11 cellular contexts compared by ENCODE assay signal in the genomic region with DNA sequence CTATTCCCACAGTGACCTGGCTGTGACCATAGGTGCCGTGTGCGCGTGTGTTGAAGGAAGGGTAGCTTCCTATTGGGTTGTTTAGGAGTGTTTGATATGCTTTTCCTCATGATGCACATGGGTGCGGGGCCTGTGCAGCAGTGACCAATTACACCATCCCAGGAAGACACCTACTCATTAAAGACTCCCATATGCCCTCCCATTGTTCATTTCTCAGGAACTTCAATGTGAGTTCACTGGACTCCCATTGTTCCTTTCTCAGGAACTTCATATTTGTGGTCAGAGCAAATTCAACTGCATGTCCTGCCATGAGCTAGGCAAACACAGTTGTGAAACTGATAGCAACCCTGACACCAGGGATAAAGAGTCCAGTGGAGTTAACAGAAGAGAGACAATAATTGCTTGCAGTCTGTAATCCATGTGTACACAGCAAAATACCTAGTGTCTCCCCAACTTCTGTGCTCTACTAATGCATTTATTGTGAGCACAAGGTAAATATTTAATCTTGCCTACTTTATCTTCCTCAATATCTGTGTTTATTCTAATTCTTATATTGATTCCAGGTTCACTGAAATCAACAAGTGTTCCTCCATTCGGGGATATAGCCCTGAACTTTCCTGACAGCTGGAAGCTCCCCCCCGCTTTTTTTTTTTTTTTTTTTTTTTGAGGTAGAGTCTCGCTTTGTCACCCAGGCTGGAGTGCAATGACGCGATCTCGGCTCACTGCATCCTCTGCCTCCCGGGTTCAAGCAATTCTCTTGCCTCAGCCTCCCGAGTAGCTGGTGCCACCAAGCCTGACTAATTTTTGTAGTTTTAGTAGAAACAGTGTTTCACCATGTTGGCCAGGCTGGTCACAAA. TPM values are rescaled to one million over a fixed set of nuclear protein-coding genes. Genes with fewer than 3 reads are reported as not detected.
DNase-seq lines count a peak whose midpoint lies in the region; ATAC-seq and TF ChIP-seq lines count a peak whose summit lies in the region.
"Had no signal": no experiment of that assay in that cellular context is flagged by ENCODE, and none has a peak within 500 bp of the region (broad histone marks: within the 10 kb centered on the region; RNA-seq: fewer than 3 reads in every experiment).

No MANE protein-coding gene starts in this region.

- no peaks in the 10 kb centered on the region for H4K20me1 ChIP-seq in GM23338 (replicated peaks; ENCODE audit: insufficient read depth)

- no peaks in the 10 kb centered on the region for H3K27me3 Mint-ChIP-seq in GM23338 (ENCODE audit: insufficient read depth, low read depth, poor library complexity)

- H3K4me2 ChIP-seq in GM23338 = no peak overlapping the region

- H3K27ac Mint-ChIP-seq in GM23338 = no peak overlapping the region
- H3K27ac Mint-ChIP-seq: nephron had no signal

- no peaks in the 10 kb centered on the region for H3K9me3 Mint-ChIP-seq in GM23338

- H3K4me3 ChIP-seq in HEK293 (ENCODE audit: low read depth, low read length) (no peak overlapping the region), SJCRH30 (no peak overlapping the region), fibroblast of pulmonary artery (replicated peaks; ENCODE audit: low read depth, low read length) (no peak overlapping the region), GM23338 (no peak overlapping the region)
- H3K4me3 ChIP-seq: heart right ventricle had no signal

- DNase-seq in SJCRH30 = peak; percentile 69 to 87
- peak; percentile 97 for DNase-seq in fibroblast of pulmonary artery (ENCODE audit: low read depth)
- peak; percentile 53 for DNase-seq in smooth muscle cell of the brain vasculature (ENCODE audit: low read depth, low spot score)
- no peak for DNase-seq in GM23338 (ENCODE audit: low spot score)
- DNase-seq: activated CD4-positive, alpha-beta T cell treated with anti-CD3 and anti-CD28 coated beads, Interleukin-2, amount 50 U/mL, for 1 hour; heart right ventricle; stimulated activated CD4-positive, alpha-beta T cell treated with anti-CD3 and anti-CD28 coated beads, Interleukin-1b, Interleukin-23, amount 100 ng/mL, for 48 hours had no signal

- no peaks in the 10 kb centered on the region for H3K36me3 Mint-ChIP-seq in GM23338 (ENCODE audit: low read depth)

- H3K27ac ChIP-seq in HEK293 (ENCODE audit: extremely low read depth, low read depth, low read length) (no peak overlapping the region), SJCRH30 (peak overlapping the region; percentile 36), GM23338 (ENCODE audit: low read depth) (no peak overlapping the region)
- H3K27ac ChIP-seq: heart right ventricle had no signal

- H3K27me3 ChIP-seq in SJCRH30 (no peaks in the 10 kb centered on the region), GM23338 (ENCODE audit: insufficient read depth) (no peaks in the 10 kb centered on the region)

- no peaks in the 10 kb centered on the region for H3K79me2 ChIP-seq in GM23338 (replicated peaks; ENCODE audit: insufficient read depth)

- no peaks in the 10 kb centered on the region for H3K4me1 ChIP-seq in HEK293 (ENCODE audit: control insufficient read depth, insufficient read depth, low read length)
- peaks cover 19% of the 10 kb centered on the region for H3K4me1 ChIP-seq in SJCRH30
- H3K4me1 ChIP-seq in GM23338 (ENCODE audit: insufficient read depth) = peaks cover 15% of the 10 kb centered on the region

- peaks cover 17% of the 10 kb centered on the region for H3K4me1 Mint-ChIP-seq in GM23338

- H3K9me2 ChIP-seq in GM23338 (ENCODE audit: insufficient read depth) = no peaks in the 10 kb centered on the region

- H2AFZ ChIP-seq in GM23338 = no peak overlapping the region

- no peaks in the 10 kb centered on the region for H3K9me3 ChIP-seq in HEK293 (ENCODE audit: control insufficient read depth, insufficient read depth, low read depth, low read length)
- no peaks in the 10 kb centered on the region for H3K9me3 ChIP-seq in SJCRH30 (replicated peaks)
- H3K9me3 ChIP-seq: heart right ventricle had no signal

- ATAC-seq in HG03439 (IDR thresholded peaks at IDR 0.05; ENCODE audit: unreplicated experiment) = no peak
- no peak for ATAC-seq in GM23338
- ATAC-seq in GM19324 (IDR thresholded peaks at IDR 0.05; ENCODE audit: low FRiP score, unreplicated experiment) = no peak
- ATAC-seq: heart right ventricle had no signal

- TF ChIP-seq CTCF in HEK293 (tag by site-specific recombination; IDR thresholded peaks at IDR 0.05) (no peak), fibroblast of pulmonary artery (IDR thresholded peaks at IDR 0.05; ENCODE audit: low read length, missing control alignments) (no peak), GM23338 (conservative IDR thresholded peaks at IDR 0.05; ENCODE audit: low read depth in 2 of 2) (no peak)

- no peak overlapping the region for H3K4me3 Mint-ChIP-seq in GM23338
- H3K4me3 Mint-ChIP-seq: nephron had no signal

- no peaks in the 10 kb centered on the region for H3K36me3 ChIP-seq in HEK293 (ENCODE audit: control insufficient read depth in 2 of 2, insufficient read depth in 1 of 2, low read length in 2 of 2)
- H3K36me3 ChIP-seq in SJCRH30 = no peaks in the 10 kb centered on the region
- H3K36me3 ChIP-seq in GM23338 (ENCODE audit: insufficient read depth) = no peaks in the 10 kb centered on the region
- H3K36me3 ChIP-seq: heart right ventricle had no signal

- H3F3A ChIP-seq in GM23338 (replicated peaks; ENCODE audit: low read depth) = peaks cover under 1% of the 10 kb centered on the region; the same call in 1 of the 2 replicates

- CTCF ChIA-PET in HEK293 (lab: Yijun Ruan, JAX) = no interaction called here

- POLR2A ChIA-PET in HEK293 (lab: Yijun Ruan, JAX) = no interaction called here

TF ChIP-seq in HEK293, 187 proteins besides CTCF, POLR2A, EP300 and RAD21:
- 0 out of 2 replicates have a peak, but pooled peaks have one; percentile 42 for TF ChIP-seq SCRT1 (tag by site-specific recombination; IDR thresholded peaks at IDR 0.05; ENCODE audit: borderline replicate concordance)
- no peak for TF ChIP-seq ZNF248 (tag by site-specific recombination; IDR thresholded peaks at IDR 0.05)
- no peak for TF ChIP-seq ZNF416 (tag by site-specific recombination; IDR thresholded peaks at IDR 0.05)
- peak; percentile 59 for TF ChIP-seq SCRT2 (tag by site-specific recombination; IDR thresholded peaks at IDR 0.05)

TF ChIP-seq in GM23338, 12 proteins besides CTCF, POLR2A, EP300 and RAD21 (continues in another document):
- TF ChIP-seq ZNF114 (CRISPR knock-in tag; IDR thresholded peaks at IDR 0.05) = no peak
- TF ChIP-seq STAT1 (IDR thresholded peaks at IDR 0.05; ENCODE audit: unreplicated experiment) = no peak
- TF ChIP-seq NANOG (IDR thresholded peaks at IDR 0.05; ENCODE audit: borderline replicate concordance) = no peak

RNA-seq across cellular contexts. Expression of gene GCNT3, which starts 57.5 kb away (rescaled TPM):
- 0.08 TPM in 1 of 2 replicates, not detected in the other for total RNA-seq in SJCRH30 (2014; rRNA removed; shearing (Covaris generic))
- total RNA-seq in GM23338 (2014; rRNA removed; shearing (Covaris generic)) = not detected in 2 replicates
- polyA plus RNA-seq in GM23338 (2016; fragmentation: Nextera tagmentation; extraction: Ambion mirVana) = not detected in 2 replicates
